In the genomic region with DNA sequence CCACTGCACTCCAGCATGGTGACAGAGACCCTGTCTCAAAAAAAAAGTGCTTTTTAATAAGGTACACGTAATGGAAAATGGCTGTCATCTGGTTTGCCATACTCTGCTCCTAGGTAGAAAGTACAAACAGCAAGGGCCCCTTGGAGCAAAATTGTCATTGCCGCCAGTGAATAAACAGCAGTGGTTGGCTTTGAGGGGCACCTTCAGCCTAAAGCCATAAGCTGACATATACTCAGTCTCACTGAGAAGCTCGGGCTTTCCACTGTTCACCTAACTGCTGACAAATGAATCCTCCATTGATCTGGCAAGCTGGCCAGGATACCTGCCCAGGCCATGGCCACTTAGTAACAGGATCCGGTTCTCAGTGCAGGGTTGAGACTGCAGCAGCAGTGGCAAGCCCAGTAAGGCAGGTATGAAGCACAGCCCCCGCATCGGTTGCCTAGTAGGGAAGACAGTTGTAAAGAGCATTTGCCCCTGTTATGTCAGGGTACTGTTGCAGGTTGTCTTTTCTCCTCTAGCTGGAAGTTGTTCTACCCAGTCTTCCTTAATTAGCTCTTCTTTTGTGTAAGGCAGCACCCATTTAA, we compare ENCODE assay signal across 18 cellular contexts. TPM values are rescaled to one million over a fixed set of nuclear protein-coding genes. Genes with fewer than 3 reads are reported as not detected.
DNase-seq lines count a peak whose midpoint lies in the region; ATAC-seq and TF ChIP-seq lines count a peak whose summit lies in the region.
"Had no signal": no experiment of that assay in that cellular context is flagged by ENCODE, and none has a peak within 500 bp of the region (broad histone marks: within the 10 kb centered on the region; RNA-seq: fewer than 3 reads in every experiment).

No MANE protein-coding gene starts in this region.

- no peak for ATAC-seq in DND-41 (ENCODE audit: insufficient read depth, low read depth)
- no peak for ATAC-seq in memory B cell (ENCODE audit: low read depth)
- no peak for ATAC-seq in GM21515 (IDR thresholded peaks at IDR 0.05; ENCODE audit: unreplicated experiment)
- no peak for ATAC-seq in HG02970 (IDR thresholded peaks at IDR 0.05; ENCODE audit: low FRiP score, unreplicated experiment)
- ATAC-seq in GM21576 (IDR thresholded peaks at IDR 0.05; ENCODE audit: unreplicated experiment): no peak
- ATAC-seq: activated T-cell treated with anti-CD3 and anti-CD28 coated beads, Interleukin-2, amount 50 U/mL, for 4 hours; foreskin keratinocyte had no signal

- peaks cover 33 to 68% of the 10 kb centered on the region in 2 donors for H3K36me3 Mint-ChIP-seq in CD14-positive monocyte
- H3K36me3 Mint-ChIP-seq in memory B cell: peaks cover 7% of the 10 kb centered on the region

- TF ChIP-seq CTCF in CD14-positive monocyte (IDR thresholded peaks at IDR 0.05): no peak
- TF ChIP-seq CTCF in DND-41 (IDR thresholded peaks at IDR 0.05; ENCODE audit: borderline replicate concordance, extremely low read depth, low read length, poor library complexity, severe bottlenecking): no peak

- 0 out of 2 replicates have a peak overlapping the region, but pooled peaks have one; percentile 28 for H3K27ac ChIP-seq in DND-41 (ENCODE audit: low read length)
- H3K27ac ChIP-seq in angular gyrus (ENCODE audit: low read depth, low read length): peak overlapping the region; percentile 37
- H3K27ac ChIP-seq: foreskin keratinocyte, spleen had no signal

- H3K9ac ChIP-seq in DND-41 (ENCODE audit: low read depth, low read length): no peak overlapping the region

- H3K4me3 Mint-ChIP-seq in CD14-positive monocyte (no peak overlapping the region), memory B cell (no peak overlapping the region)
- H3K4me3 Mint-ChIP-seq: activated T-cell treated with anti-CD3 and anti-CD28 coated beads, Interleukin-2, amount 50 U/mL, for 4 hours had no signal

- H3K4me2 ChIP-seq in DND-41 (ENCODE audit: insufficient read depth, low read length): no peak overlapping the region

- H3K4me1 Mint-ChIP-seq in CD14-positive monocyte (peaks cover 49% of the 10 kb centered on the region), memory B cell (peaks cover 28% of the 10 kb centered on the region)

- H3K9me3 Mint-ChIP-seq in CD14-positive monocyte (no peaks in the 10 kb centered on the region), memory B cell (no peaks in the 10 kb centered on the region)
- H3K9me3 Mint-ChIP-seq: activated T-cell treated with anti-CD3 and anti-CD28 coated beads, Interleukin-2, amount 50 U/mL, for 4 hours had no signal

- H4K20me1 ChIP-seq in DND-41 (ENCODE audit: insufficient read depth, low read length): peaks cover 79% of the 10 kb centered on the region

- H3K4me3 ChIP-seq in DND-41 (ENCODE audit: low read depth in 1 of 2, low read length in 2 of 2): no peak overlapping the region
- H3K4me3 ChIP-seq: breast epithelium, spleen had no signal

- H3K4me1 ChIP-seq in DND-41 (ENCODE audit: insufficient read depth, low read length): no peaks in the 10 kb centered on the region

- peak overlapping the region in 3 of 7 donors; percentile 25 to 78 (median 42) for H3K27ac Mint-ChIP-seq in CD14-positive monocyte
- H3K27ac Mint-ChIP-seq in memory B cell: peak overlapping the region; percentile 75

- H3K79me2 ChIP-seq in DND-41 (ENCODE audit: insufficient read depth, low read length): peaks cover 94% of the 10 kb centered on the region

- peaks cover 23% of the 10 kb centered on the region for H3K36me3 ChIP-seq in DND-41 (ENCODE audit: insufficient read depth, low read length)
- H3K36me3 ChIP-seq: breast epithelium had no signal

- peak; percentile 9 for DNase-seq in CD14-positive monocyte (ENCODE audit: low spot score)
- DNase-seq in DND-41: no peak
- no peak for DNase-seq in memory B cell (ENCODE audit: low spot score in 2 of 2)
- no peak for DNase-seq in NCI-H748 treated with DMSO at 0.1 percent for 48 hours (lab: John Stamatoyannopoulos, UW)
- DNase-seq: activated CD4-positive, alpha-beta T cell treated with anti-CD3 and anti-CD28 coated beads, Interleukin-2, amount 50 U/mL, for 1 hour; activated T-cell treated with anti-CD3 and anti-CD28 coated beads, Interleukin-2, amount 50 U/mL, for 4 hours; COR-L47; foreskin keratinocyte; KBM-7; midbrain; NCI-H187; retina; spleen had no signal

- H3K27me3 Mint-ChIP-seq in CD14-positive monocyte (ENCODE audit: low read depth in 3 of 3): no peaks in the 10 kb centered on the region
- no peaks in the 10 kb centered on the region for H3K27me3 Mint-ChIP-seq in memory B cell

- H3K9me3 ChIP-seq in DND-41 (ENCODE audit: insufficient read depth, low read length, severe bottlenecking): no peaks in the 10 kb centered on the region
- H3K9me3 ChIP-seq: breast epithelium, spleen had no signal

- intact Hi-C loops in CD14-positive monocyte (cut with micrococcal nuclease): no loop called here

- no peaks in the 10 kb centered on the region for H3K27me3 ChIP-seq in DND-41 (ENCODE audit: insufficient read depth, low read length, poor library complexity)
- H3K27me3 ChIP-seq: breast epithelium, foreskin keratinocyte, spleen had no signal

- no peak overlapping the region for H2AFZ ChIP-seq in DND-41 (ENCODE audit: low read depth, low read length)

RNA-seq across cellular contexts. Expression of a gene that starts 38.8 kb away (rescaled TPM):
- 10 to 100 TPM; 32.4 to 33.3 TPM for polyA plus RNA-seq in CD14-positive monocyte

RNA-seq across cellular contexts. Expression of a gene that starts 39.2 kb away (rescaled TPM):
- polyA plus RNA-seq in CD14-positive monocyte: not detected
